In the genomic region with DNA sequence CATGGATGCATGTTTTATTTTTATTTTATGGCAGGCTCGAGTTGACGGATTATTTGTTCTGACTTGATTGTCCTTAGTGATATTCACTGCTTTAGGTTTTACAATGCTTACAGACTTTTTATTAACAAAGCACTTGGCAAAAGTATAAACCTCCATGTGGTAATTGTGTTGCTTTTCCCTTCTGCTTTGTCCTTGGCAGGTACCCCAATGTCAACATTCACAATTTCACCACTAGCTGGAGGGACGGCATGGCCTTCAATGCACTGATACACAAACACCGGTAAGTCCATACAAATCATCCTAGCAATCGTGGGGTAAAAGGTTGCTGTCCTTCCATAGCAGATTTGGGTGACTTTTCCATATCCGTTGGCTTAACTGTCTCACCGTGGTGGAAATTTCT, we compare ENCODE assay signal across 17 cellular contexts.
"Had no signal": no experiment of that assay in that cellular context is flagged by ENCODE, and none has a peak within 500 bp of the region (broad histone marks: within the 10 kb centered on the region; RNA-seq: fewer than 3 reads in every experiment).

No MANE protein-coding gene starts in this region.

- H3K27ac Mint-ChIP-seq: activated naive CD8-positive, alpha-beta T cell treated with anti-CD3 and anti-CD28 coated beads for 36 hours had no signal

- ATAC-seq: natural killer cell treated with Interleukin-12 subunit alpha and Interleukin-12 subunit beta and Interleukin-15 and Interleukin-18, amount 100 ng/mL, for 72 hours; psoas muscle; sciatic nerve; SK-N-SH treated with all-trans-retinoic acid at 6 μM for 48 hours had no signal

- DNase-seq: activated CD4-positive, alpha-beta T cell treated with anti-CD3 and anti-CD28 coated beads, Interleukin-2, amount 50 U/mL, for 1 hour; activated CD4-positive, CD25-positive, alpha-beta regulatory T cell; activated effector memory CD4-positive, alpha-beta T cell treated with anti-CD3 and anti-CD28 coated beads, Interleukin-2, amount 50 U/mL, for 16 hours; activated naive CD8-positive, alpha-beta T cell treated with anti-CD3 and anti-CD28 coated beads for 36 hours; aorta; foreskin melanocyte; kidney glomerular epithelial cell; occipital lobe; psoas muscle; stimulated activated CD4-positive, alpha-beta T cell treated with anti-CD3 and anti-CD28 coated beads, Interleukin-12 subunit alpha, Interleukin-12 subunit beta, amount 100 ng/mL, for 4 hours; stimulated activated naive CD4-positive, alpha-beta T cell treated with Interleukin-2 at 50 U/mL for 16 hours; uterus had no signal

- H3K9me3 ChIP-seq: psoas muscle, uterus had no signal

- H3K9me3 Mint-ChIP-seq: activated naive CD8-positive, alpha-beta T cell treated with anti-CD3 and anti-CD28 coated beads for 36 hours; natural killer cell treated with Interleukin-12 subunit alpha and Interleukin-12 subunit beta and Interleukin-15 and Interleukin-18, amount 100 ng/mL, for 72 hours; T-helper 1 cell treated with Interleukin-12 subunit alpha and Interleukin-12 subunit beta and Interleukin-4 antibody, amounts not matched to agents 30 μg/mL and 1 μg/mL, for 36 hours had no signal

- H3K27me3 ChIP-seq: hepatocyte, uterus had no signal

- H3K4me3 ChIP-seq: hepatocyte, psoas muscle, uterus had no signal

- H3K4me3 Mint-ChIP-seq: activated naive CD8-positive, alpha-beta T cell treated with anti-CD3 and anti-CD28 coated beads for 36 hours; natural killer cell treated with Interleukin-12 subunit alpha and Interleukin-12 subunit beta and Interleukin-15 and Interleukin-18, amount 100 ng/mL, for 72 hours; T-helper 1 cell treated with Interleukin-12 subunit alpha and Interleukin-12 subunit beta and Interleukin-4 antibody, amounts not matched to agents 30 μg/mL and 1 μg/mL, for 36 hours had no signal

- H3K27me3 Mint-ChIP-seq: activated naive CD8-positive, alpha-beta T cell treated with anti-CD3 and anti-CD28 coated beads for 36 hours; natural killer cell treated with Interleukin-12 subunit alpha and Interleukin-12 subunit beta and Interleukin-15 and Interleukin-18, amount 100 ng/mL, for 72 hours had no signal

- H3K36me3 ChIP-seq: uterus had no signal

- H3K27ac ChIP-seq: hepatocyte, psoas muscle had no signal
